In genomic region chr12:116910645-116911449, GRCh38 we compare ENCODE assay signal across 1 cellular context.
TF ChIP-seq lines count a peak whose summit lies in the region.

Gene FBXW8 (plus strand): TSS chr12:116910950. CDS start chr12:116911038, 88 bp downstream.

TF ChIP-seq in K562, 482 proteins besides CTCF, POLR2A, EP300 and RAD21 (continued from another document and continues in another):
- TF ChIP-seq NFRKB (IDR thresholded peaks at IDR 0.05; ENCODE audit: low read depth), result 0 out of 2 replicates have a peak, but pooled peaks have one; percentile 36
- peak; percentile 63 for TF ChIP-seq U2AF1 (optimal IDR thresholded peaks at IDR 0.05; ENCODE audit: low read depth, low read length)
- TF ChIP-seq HNRNPLL (IDR thresholded peaks at IDR 0.05; ENCODE audit: low read depth, low read length, poor library complexity, severe bottlenecking), result peak; percentile 50
- TF ChIP-seq CBFB (CRISPR knock-in tag; IDR thresholded peaks at IDR 0.05), result no peak
- peak; percentile 82 for TF ChIP-seq MGA (IDR thresholded peaks at IDR 0.05)
- no peak for TF ChIP-seq PHB2 (IDR thresholded peaks at IDR 0.05; ENCODE audit: low read depth)
- no peak for TF ChIP-seq TCF7L2 (IDR thresholded peaks at IDR 0.05; ENCODE audit: low read depth, low read length)
- no peak for TF ChIP-seq XRCC4 (IDR thresholded peaks at IDR 0.05; ENCODE audit: extremely low read depth, insufficient read depth, insufficient read length)
- no peak for TF ChIP-seq KHSRP (IDR thresholded peaks at IDR 0.05)
- peak; percentile 38 for TF ChIP-seq TFE3 (CRISPR knock-in tag; IDR thresholded peaks at IDR 0.05)
- TF ChIP-seq ZC3H11A (IDR thresholded peaks at IDR 0.05; ENCODE audit: low read depth, low read length), result peak; percentile 81; the same call in 1 of the 2 replicates
- TF ChIP-seq PML (IDR thresholded peaks at IDR 0.05; ENCODE audit: low read length), result peak; percentile 35; the same call in 1 of the 2 replicates
- no peak for TF ChIP-seq MAFG (tag; conservative IDR thresholded peaks at IDR 0.05)
- TF ChIP-seq SIN3B (IDR thresholded peaks at IDR 0.05; ENCODE audit: low read depth), result peak; percentile 76
- TF ChIP-seq BCLAF1 (IDR thresholded peaks at IDR 0.05; ENCODE audit: borderline replicate concordance in 1 of 2, control insufficient read depth in 1 of 2, low read depth in 2 of 2, low read length in 1 of 2), result peak in 1 of 2 experiments; percentile 69; a peak in 1 of 4 replicates
- TF ChIP-seq MYBL2 (IDR thresholded peaks at IDR 0.05; ENCODE audit: low read depth), result no peak
- no peak for TF ChIP-seq MYBL2 (CRISPR knock-in tag; IDR thresholded peaks at IDR 0.05; ENCODE audit: borderline replicate concordance)
- no peak for TF ChIP-seq SFPQ (IDR thresholded peaks at IDR 0.05; ENCODE audit: low read depth, low read length)
- no peak for TF ChIP-seq YBX1 (IDR thresholded peaks at IDR 0.05)
- TF ChIP-seq MAFF (IDR thresholded peaks at IDR 0.05; ENCODE audit: low read length), result no peak
- TF ChIP-seq NR2F6 (CRISPR knock-in tag; IDR thresholded peaks at IDR 0.05), result no peak
- no peak for TF ChIP-seq FOXJ3 (CRISPR knock-in tag; IDR thresholded peaks at IDR 0.05)
- TF ChIP-seq GABPA (tag; conservative IDR thresholded peaks at IDR 0.05; ENCODE audit: low read depth), result peak; percentile 99
- no peak for TF ChIP-seq UBTF (IDR thresholded peaks at IDR 0.05; ENCODE audit: borderline replicate concordance in 1 of 2, low read depth in 2 of 2, low read length in 2 of 2)
- TF ChIP-seq FOXA1 (IDR thresholded peaks at IDR 0.05; ENCODE audit: borderline replicate concordance), result no peak
- peak; percentile 72 for TF ChIP-seq CCNT2 (IDR thresholded peaks at IDR 0.05; ENCODE audit: borderline replicate concordance, extremely low read depth, insufficient read length, low read depth, low read length)
- peak; percentile 33; the same call in 1 of the 2 replicates for TF ChIP-seq FOSL1 (tag; conservative IDR thresholded peaks at IDR 0.05)
- TF ChIP-seq GATAD2A (IDR thresholded peaks at IDR 0.05), result 0 out of 2 replicates have a peak, but pooled peaks have one; percentile 40
- peak; percentile 86 to 89 for TF ChIP-seq E2F6 (IDR thresholded peaks at IDR 0.05; ENCODE audit: borderline replicate concordance in 1 of 2, extremely low read depth in 1 of 2, insufficient read depth in 1 of 2, insufficient read length in 1 of 2, low read depth in 1 of 2, low read length in 1 of 2, poor library complexity in 1 of 2, severe bottlenecking in 1 of 2)
- peak; percentile 55; the same call in 1 of the 2 replicates for TF ChIP-seq POLR2AphosphoS5 (IDR thresholded peaks at IDR 0.05; ENCODE audit: control insufficient read depth, insufficient read depth, low read depth, low read length)
- TF ChIP-seq GTF2A2 (tag; IDR thresholded peaks at IDR 0.05), result 0 out of 2 replicates have a peak, but pooled peaks have one; percentile 24
- no peak for TF ChIP-seq E2F3 (CRISPR knock-in tag; IDR thresholded peaks at IDR 0.05)
- TF ChIP-seq MYC (IDR thresholded peaks at IDR 0.05; ENCODE audit: low read depth, low read length), result peak; percentile 99
- TF ChIP-seq MYC (CRISPR knock-in tag; IDR thresholded peaks at IDR 0.05; ENCODE audit: borderline replicate concordance, low read depth), result peak; percentile 75; the same call in 1 of the 2 replicates
